In the genomic region with DNA sequence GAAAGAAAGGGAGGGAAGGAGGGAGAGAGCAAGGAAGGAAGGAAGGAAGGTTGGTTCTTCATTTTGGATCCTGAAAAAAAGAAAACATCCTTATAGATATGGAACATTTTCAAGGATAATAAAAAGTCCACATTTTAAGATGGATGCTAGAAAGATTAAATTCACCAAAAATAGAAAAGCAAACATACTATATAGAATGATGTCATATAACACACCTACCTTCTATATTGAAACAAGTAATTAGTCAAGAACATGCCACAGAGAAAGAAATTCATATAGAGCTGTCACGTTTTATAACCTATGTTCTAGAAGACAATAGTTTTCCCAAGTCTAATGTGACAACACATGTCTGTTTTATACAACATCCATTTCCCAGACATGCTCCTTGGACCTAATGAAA, we compare ENCODE assay signal across 26 cellular contexts.
A peak's percentile ranks its signal among the peaks of the same experiment; 100 is the strongest.
DNase-seq lines count a peak whose midpoint lies in the region; ATAC-seq, FAIRE-seq and TF ChIP-seq lines count a peak whose summit lies in the region.
"Had no signal": no experiment of that assay in that cellular context is flagged by ENCODE, and none has a peak within 500 bp of the region (broad histone marks: within the 10 kb centered on the region; RNA-seq: fewer than 3 reads in every experiment).

No MANE protein-coding gene starts in this region.

- no peak overlapping the region for H3K4ac ChIP-seq in mesendoderm (ENCODE audit: low read depth, low read length)

- DNase-seq in mesendoderm (no peak), kidney (no peak), NCI-H69 (lab: John Stamatoyannopoulos, UW) (no peak)
- DNase-seq: 8988T; ACHN; BE2C; C1 segment of cervical spinal cord; CD4-positive, alpha-beta memory T cell; CD4-positive, CD25-positive, alpha-beta regulatory T cell; CD8-positive, alpha-beta memory T cell; COR-L47; DMS 273 treated with DMSO at 0.1 percent for 48 hours; DMS153; DMS53; DMS79; DND-41; EL; GDM1 had no signal

- no peak for FAIRE-seq in kidney (lab: Jason Lieb, UNC)
- FAIRE-seq: A204.1, GM12878, GM12892, GM18507 had no signal

- CTCF ChIA-PET in HEK293 (lab: Yijun Ruan, JAX), result interaction anchor here (0.5 to 0.6 kb wide), 3 partner anchors 29 to 423 kb away, joined by 3 to 5 read pairs (median 3); no protein-coding TSS in a partner anchor

- H3K79me2 ChIP-seq in mesendoderm (ENCODE audit: control insufficient read depth, insufficient read depth, low read length), result no peaks in the 10 kb centered on the region

- ATAC-seq in HG02759 (IDR thresholded peaks at IDR 0.05; ENCODE audit: unreplicated experiment), result no peak
- ATAC-seq: GM12878 had no signal

- H4K5ac ChIP-seq in mesendoderm (ENCODE audit: low read length), result no peak overlapping the region

- H4K8ac ChIP-seq in mesendoderm (ENCODE audit: low read depth, low read length), result no peak overlapping the region

- POLR2A ChIA-PET in HEK293 (lab: Yijun Ruan, JAX), result no interaction called here

- intact Hi-C loops in kidney (cut with DNase I), result no loop called here

- H3K4me3 ChIP-seq in HEK293 (ENCODE audit: low read depth, low read length) (no peak overlapping the region), endocrine pancreas (ENCODE audit: control insufficient read depth, insufficient read depth, low read length) (peak overlapping the region; percentile 24), mesendoderm (ENCODE audit: low read length) (no peak overlapping the region), kidney (ENCODE audit: low read length in 2 of 2) (no peak overlapping the region)
- H3K4me3 ChIP-seq: BLaER1, GM12878 had no signal

- peak overlapping the region; percentile 10 for H2BK15ac ChIP-seq in mesendoderm (replicated peaks; ENCODE audit: low read depth)

- WGBS in mesendoderm (ENCODE audit: extremely low coverage, insufficient coverage, low lambda C conversion rate), result no CpG with 5 or more reads among the region's 1 CpG

- no peak overlapping the region for H3K56ac ChIP-seq in mesendoderm (ENCODE audit: low read length)

- H3K9me3 ChIP-seq in HEK293 (ENCODE audit: control insufficient read depth, insufficient read depth, low read depth, low read length) (no peaks in the 10 kb centered on the region), endocrine pancreas (ENCODE audit: control insufficient read depth, low read length) (no peaks in the 10 kb centered on the region), kidney (ENCODE audit: control insufficient read depth in 1 of 2, low read length in 2 of 2) (no peaks in the 10 kb centered on the region)
- H3K9me3 ChIP-seq: BLaER1 had no signal

- no peaks in the 10 kb centered on the region for H3K27me3 ChIP-seq in endocrine pancreas (ENCODE audit: control insufficient read depth, insufficient read depth, low read length)
- no peaks in the 10 kb centered on the region for H3K27me3 ChIP-seq in mesendoderm (ENCODE audit: insufficient read depth, low read length, poor library complexity)
- H3K27me3 ChIP-seq: BE2C, BLaER1 had no signal

- H3K4me1 ChIP-seq in HEK293 (ENCODE audit: control insufficient read depth, insufficient read depth, low read length), result peaks cover 4% of the 10 kb centered on the region; the same call in 1 of the 2 replicates
- peaks cover 9% of the 10 kb centered on the region for H3K4me1 ChIP-seq in endocrine pancreas (ENCODE audit: control insufficient read depth, insufficient read depth, low read length)
- peaks cover 17% of the 10 kb centered on the region for H3K4me1 ChIP-seq in mesendoderm (ENCODE audit: control insufficient read depth, low read depth, low read length)
- H3K4me1 ChIP-seq in kidney (ENCODE audit: control insufficient read depth in 1 of 2, insufficient read depth in 1 of 2, low read depth in 1 of 2, low read length in 2 of 2), result no peaks in the 10 kb centered on the region

- H3K36me3 ChIP-seq in HEK293 (ENCODE audit: control insufficient read depth in 2 of 2, insufficient read depth in 1 of 2, low read length in 2 of 2), result no peaks in the 10 kb centered on the region
- no peaks in the 10 kb centered on the region for H3K36me3 ChIP-seq in endocrine pancreas (ENCODE audit: control insufficient read depth, insufficient read depth, low read length)
- no peaks in the 10 kb centered on the region for H3K36me3 ChIP-seq in mesendoderm (ENCODE audit: control insufficient read depth, insufficient read depth, low read length)
- H3K36me3 ChIP-seq in kidney (ENCODE audit: control insufficient read depth in 1 of 2, insufficient read depth in 2 of 2, low read length in 2 of 2), result no peaks in the 10 kb centered on the region
- H3K36me3 ChIP-seq: BE2C, BLaER1 had no signal

- TF ChIP-seq CTCF in HEK293 (tag by site-specific recombination; IDR thresholded peaks at IDR 0.05), result no peak
- no peak for TF ChIP-seq CTCF in kidney (IDR thresholded peaks at IDR 0.05; ENCODE audit: borderline replicate concordance, extremely low read depth, insufficient read depth)

- no peaks in the 10 kb centered on the region for H3K79me1 ChIP-seq in mesendoderm (ENCODE audit: low read length)

- H2BK120ac ChIP-seq in mesendoderm (ENCODE audit: low read depth, low read length), result no peak overlapping the region

- no peak overlapping the region for H3K18ac ChIP-seq in mesendoderm (ENCODE audit: low read length)

- no peak overlapping the region for H2BK5ac ChIP-seq in mesendoderm (ENCODE audit: low read length)

- no peak overlapping the region for H3K9ac ChIP-seq in endocrine pancreas (ENCODE audit: control insufficient read depth, insufficient read depth, low read length)
- no peak overlapping the region for H3K9ac ChIP-seq in mesendoderm (ENCODE audit: low read length)
- H3K9ac ChIP-seq in kidney (ENCODE audit: low read length in 2 of 2), result no peak overlapping the region
- H3K9ac ChIP-seq: BLaER1 had no signal

- H3K23ac ChIP-seq in mesendoderm (ENCODE audit: low read length), result no peak overlapping the region

- H3K27ac ChIP-seq in HEK293 (ENCODE audit: extremely low read depth, low read depth, low read length) (no peak overlapping the region), mesendoderm (ENCODE audit: low read depth, low read length) (no peak overlapping the region), kidney (ENCODE audit: low read depth in 2 of 2, low read length in 2 of 2) (no peak overlapping the region)
- H3K27ac ChIP-seq: BLaER1 had no signal

- H2AK5ac ChIP-seq in mesendoderm (ENCODE audit: low read length), result no peak overlapping the region

- H3K4me2 ChIP-seq in mesendoderm (ENCODE audit: low read length), result no peak overlapping the region
- H3K4me2 ChIP-seq: BLaER1 had no signal

TF ChIP-seq in HEK293, 187 proteins besides CTCF, POLR2A, EP300 and RAD21:
- no peak for TF ChIP-seq ZNF292 (tag by site-specific recombination; IDR thresholded peaks at IDR 0.05; ENCODE audit: borderline replicate concordance, low read depth)
- peak; percentile 68 for TF ChIP-seq ATF2 (tag by site-specific recombination; IDR thresholded peaks at IDR 0.05; ENCODE audit: low read depth)
- TF ChIP-seq FEZF1 (tag by site-specific recombination; IDR thresholded peaks at IDR 0.05), result no peak
